Comparison of ENCODE assay signal across 24 cellular contexts in genomic region chr1:200980873-200981272, GRCh38.
"Had no signal": no experiment of that assay in that cellular context is flagged by ENCODE, and none has a peak within 500 bp of the region (broad histone marks: within the 10 kb centered on the region; RNA-seq: fewer than 3 reads in every experiment).

No MANE protein-coding gene starts in this region.

- H3K27ac ChIP-seq: KMS-11, Peyer's patch, SJCRH30 had no signal

- H3K9ac ChIP-seq: KMS-11 had no signal

- H3K4me1 ChIP-seq: Peyer's patch, SJCRH30 had no signal

- DNase-seq: IMR-90, Kasumi-1, MM.1S, NCI-H1092 treated with DMSO at 0.1 percent for 48 hours, NCI-H1436, NCI-H187, NCI-H2029, NCI-H2081 treated with DMSO at 0.1 percent for 48 hours, NCI-H2171, NCI-H226, NCI-H446, NCI-H510A, NCI-H524 treated with DMSO at 0.1 percent for 48 hours, NCI-H69, NCI-H774, PC-3, Peyer's patch, SHP77 treated with DMSO at 0.1 percent for 48 hours, SJCRH30 had no signal

- H3K9me3 ChIP-seq: Peyer's patch, SJCRH30 had no signal

- ATAC-seq: HepG2, K562, PC-3, Right ventricle myocardium inferior, SK-N-SH treated with all-trans-retinoic acid at 6 μM for 48 hours had no signal

- H3K4me3 ChIP-seq: K562, Peyer's patch, SJCRH30 had no signal

- H3K4me2 ChIP-seq: KMS-11 had no signal

- H3K27me3 ChIP-seq: Peyer's patch, SJCRH30 had no signal

- H3K36me3 ChIP-seq: Peyer's patch, SJCRH30 had no signal
